Comparison of ENCODE assay signal across 8 cellular contexts in the genomic region with DNA sequence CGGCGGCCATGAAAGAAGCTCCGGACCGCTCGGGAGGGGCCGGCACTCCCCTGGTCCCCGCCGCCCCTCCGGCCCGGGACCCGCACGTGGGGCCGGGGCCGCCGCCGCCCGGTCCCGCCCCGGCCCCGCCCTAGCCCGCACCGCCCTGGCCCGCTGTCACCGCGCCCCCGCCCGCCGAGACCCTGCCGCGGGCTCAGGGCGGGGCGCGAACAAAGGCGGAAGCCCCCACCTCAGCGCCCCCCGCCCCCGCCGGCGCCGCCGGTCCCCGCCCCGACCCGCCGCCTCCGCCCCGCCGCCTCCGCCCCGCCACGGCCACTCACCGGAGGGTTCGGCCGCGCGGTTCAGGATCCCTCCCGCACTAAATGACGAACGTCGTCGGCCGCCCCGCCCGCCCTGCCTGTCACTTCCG. TPM values are rescaled to one million over a fixed set of nuclear protein-coding genes. Genes with fewer than 3 reads are reported as not detected.
DNase-seq lines count a peak whose midpoint lies in the region; ATAC-seq and TF ChIP-seq lines count a peak whose summit lies in the region.

Gene ARHGDIA (minus strand): TSS at position 360 of the 409 bp plus-strand sequence. CDS start 1,407 bp downstream, outside the sequence.

- peak within 1 kb of the TSS; percentile 87 to 95 (median 91) for H3K27ac Mint-ChIP-seq in CD14-positive monocyte

- H3K4me3 ChIP-seq in duodenal mucosa (ENCODE audit: low read depth in 1 of 2, low read length in 2 of 2) (peak within 1 kb of the TSS; percentile 89 to 94), mucosa of descending colon (peak within 1 kb of the TSS; percentile 87), aorta (ENCODE audit: low read length in 2 of 2) (peak within 1 kb of the TSS; percentile 88 to 91)

- H3K27me3 ChIP-seq in duodenal mucosa (ENCODE audit: control insufficient read depth in 1 of 2, insufficient read depth in 2 of 2, low read length in 2 of 2) (no peaks in the 10 kb centered on the region), aorta (ENCODE audit: control insufficient read depth in 1 of 2, insufficient read depth in 2 of 2, low read length in 1 of 2) (peaks cover 0 to 13% of the 10 kb centered on the region in 2 donors)

- peak; percentile 35 for ATAC-seq in GM21576 (IDR thresholded peaks at IDR 0.05; ENCODE audit: unreplicated experiment)
- no peak for ATAC-seq in mucosa of descending colon
- no peak for ATAC-seq in aorta (ENCODE audit: low FRiP score)

- peaks cover 14 to 20% of the 10 kb centered on the region in 2 donors for H3K36me3 ChIP-seq in duodenal mucosa (ENCODE audit: control insufficient read depth in 1 of 2, insufficient read depth in 2 of 2, low read length in 2 of 2)
- no peaks in the 10 kb centered on the region for H3K36me3 ChIP-seq in mucosa of descending colon (ENCODE audit: low read depth)
- H3K36me3 ChIP-seq in aorta (ENCODE audit: control insufficient read depth in 1 of 2, insufficient read depth in 2 of 2, low read length in 1 of 2), result peaks cover 0 to 3% of the 10 kb centered on the region in 2 donors

- H3K9ac ChIP-seq in duodenal mucosa (ENCODE audit: low read depth in 1 of 2, low read length in 2 of 2), result peak within 1 kb of the TSS; percentile 95 to 97

- intact Hi-C loops in CD14-positive monocyte (cut with micrococcal nuclease) (loop anchor here (1.0 to 5.0 kb wide), 4 partner anchors 10 to 56 kb away; partner anchors contain the start of genes MCRIP1 (in 2 of the 2) and MAFG (in 1 of the 2)), mucosa of descending colon (cut with DNase I, micrococcal nuclease) (no loop called here), aorta (cut with DNase I) (no loop called here)

- DNase-seq in CD14-positive monocyte (ENCODE audit: low spot score), result no peak
- DNase-seq in NCI-H226, result peak; percentile 76
- no peak for DNase-seq in mucosa of descending colon
- DNase-seq in aorta, result no peak
- DNase-seq in medulla oblongata (ENCODE audit: extremely low spot score), result no peak
- DNase-seq in activated gamma-delta T cell treated with Interleukin-2 at 50 U/mL for 16 hours, result no peak

- H3K4me1 ChIP-seq in duodenal mucosa (ENCODE audit: control insufficient read depth in 1 of 2, insufficient read depth in 2 of 2, low read length in 2 of 2) (peaks cover 41 to 48% of the 10 kb centered on the region in 2 donors), mucosa of descending colon (ENCODE audit: low read depth) (peaks cover 54% of the 10 kb centered on the region), aorta (ENCODE audit: control insufficient read depth in 1 of 2, insufficient read depth in 2 of 2, low read length in 2 of 2) (no peaks in the 10 kb centered on the region)

- no peaks in the 10 kb centered on the region for H3K9me3 Mint-ChIP-seq in CD14-positive monocyte

- H3K9me3 ChIP-seq in duodenal mucosa (ENCODE audit: control insufficient read depth in 1 of 2, low read length in 2 of 2), result no peaks in the 10 kb centered on the region
- no peaks in the 10 kb centered on the region for H3K9me3 ChIP-seq in mucosa of descending colon
- H3K9me3 ChIP-seq in aorta (ENCODE audit: control insufficient read depth, low read length), result no peaks in the 10 kb centered on the region

- H3K4me1 Mint-ChIP-seq in CD14-positive monocyte, result peaks cover 32% of the 10 kb centered on the region

- TF ChIP-seq CTCF in CD14-positive monocyte (IDR thresholded peaks at IDR 0.05), result no peak
- TF ChIP-seq CTCF in mucosa of descending colon (IDR thresholded peaks at IDR 0.05), result no peak

- peak within 1 kb of the TSS; percentile 93 for H3K27ac ChIP-seq in duodenal mucosa (ENCODE audit: low read depth, low read length)
- H3K27ac ChIP-seq in aorta (ENCODE audit: low read depth in 1 of 2, low read length in 2 of 2), result peak within 1 kb of the TSS; percentile 81 to 96

- H3K27me3 Mint-ChIP-seq in CD14-positive monocyte (ENCODE audit: low read depth in 3 of 3), result no peaks in the 10 kb centered on the region

- WGBS in aorta, 2 donors, result 1 to 3% methylated on average over 28 to 65 of the region's 65 CpGs

- peaks cover 13 to 28% of the 10 kb centered on the region in 2 donors for H3K36me3 Mint-ChIP-seq in CD14-positive monocyte

- peak within 1 kb of the TSS; percentile 84 to 91 for H3K4me3 Mint-ChIP-seq in CD14-positive monocyte

RNA-seq across cellular contexts. Expression of gene ARHGDIA, which starts in this region (rescaled TPM):
- polyA plus RNA-seq in CD14-positive monocyte, result 10 to 100 TPM; 86.3 to 97.2 TPM
- total RNA-seq in mucosa of descending colon, result 100 to 1,000 TPM; 326 to 473 (median 442) TPM
- total RNA-seq in aorta, result 100 to 1,000 TPM; 303 to 422 TPM
- 100 to 1,000 TPM; 163 to 310 TPM for polyA plus RNA-seq in aorta

Comparison
In these comparisons a context has a peak if more than half of its experiments do, and no peak if none do; other contexts are left out.
1. intact Hi-C loops: an anchor here in CD14-positive monocyte (1.0 to 5.0 kb wide); none called in mucosa of descending colon and aorta.